In the genomic region with DNA sequence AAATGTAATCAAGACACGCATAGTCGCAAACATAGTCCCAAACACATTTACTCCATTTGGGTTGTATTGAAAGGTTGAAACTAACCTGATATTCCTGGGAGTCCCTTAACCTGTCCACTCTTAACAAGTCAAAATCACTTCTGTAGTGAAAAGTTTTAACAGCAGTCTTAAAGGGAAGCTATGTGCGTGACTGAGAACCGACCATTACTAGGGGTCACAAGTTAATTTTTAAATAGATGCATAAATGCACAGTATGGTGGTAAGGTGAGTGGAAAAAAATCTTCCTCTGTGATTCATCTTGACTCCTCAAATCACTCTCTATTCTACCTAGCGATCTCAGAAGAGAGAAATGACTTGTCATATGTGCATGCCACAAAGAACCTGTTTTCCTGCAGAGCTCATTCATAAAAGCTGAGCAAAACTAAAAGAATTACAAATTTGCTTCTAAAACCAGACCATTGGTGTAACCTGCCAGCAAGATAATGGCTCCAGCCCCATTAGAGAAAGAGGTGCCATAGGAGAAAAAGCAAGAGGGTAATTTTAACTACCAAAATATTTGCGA, we compare ENCODE assay signal across 9 cellular contexts. TPM values are rescaled to one million over a fixed set of nuclear protein-coding genes. Genes with fewer than 3 reads are reported as not detected.
DNase-seq lines count a peak whose midpoint lies in the region; ATAC-seq, FAIRE-seq and TF ChIP-seq lines count a peak whose summit lies in the region.
"Had no signal": no experiment of that assay in that cellular context is flagged by ENCODE, and none has a peak within 500 bp of the region (broad histone marks: within the 10 kb centered on the region; RNA-seq: fewer than 3 reads in every experiment).

No MANE protein-coding gene starts in this region.

- intact Hi-C loops in dorsolateral prefrontal cortex (cut with DNase I) (no loop called here), right cardiac atrium (cut with DNase I) (no loop called here)

- FAIRE-seq in bronchial epithelial cell (lab: Jason Lieb, UNC): no peak

- TF ChIP-seq CTCF in bronchial epithelial cell (IDR thresholded peaks at IDR 0.05; ENCODE audit: insufficient read depth, low read length, severe bottlenecking) (no peak), dorsolateral prefrontal cortex (IDR thresholded peaks at IDR 0.05 in 54 of 56, conservative IDR thresholded peaks at IDR 0.05 in 2 of 56; ENCODE audit: low read depth in 1 of 56, partially characterized antibody in 56 of 56) (no peak), BE2C (IDR thresholded peaks at IDR 0.05; ENCODE audit: low read depth, low read length) (no peak)

- H3K4me1 ChIP-seq in right cardiac atrium (ENCODE audit: control insufficient read depth, insufficient read depth, low read length) (no peaks in the 10 kb centered on the region), BE2C (peaks cover 6% of the 10 kb centered on the region)

- H3K27me3 ChIP-seq in bronchial epithelial cell (ENCODE audit: control insufficient read depth, insufficient read depth, low read length) (no peaks in the 10 kb centered on the region), dorsolateral prefrontal cortex (no peaks in the 10 kb centered on the region), right cardiac atrium (ENCODE audit: control insufficient read depth, insufficient read depth) (no peaks in the 10 kb centered on the region), BE2C (no peaks in the 10 kb centered on the region)

- H3K9me3 ChIP-seq in right cardiac atrium (ENCODE audit: control insufficient read depth, low read length) (no peaks in the 10 kb centered on the region), BE2C (no peaks in the 10 kb centered on the region)

- ATAC-seq in GM18499 (IDR thresholded peaks at IDR 0.05; ENCODE audit: insufficient read depth, unreplicated experiment) (peak; percentile 78), GM19468 (IDR thresholded peaks at IDR 0.05; ENCODE audit: extremely low read depth, unreplicated experiment) (peak; percentile 76), HG03135 (IDR thresholded peaks at IDR 0.05; ENCODE audit: unreplicated experiment) (peak; percentile 76), right cardiac atrium (no peak)

- H3K4me3 ChIP-seq in bronchial epithelial cell (ENCODE audit: low read depth, low read length): no peak overlapping the region
- no peak overlapping the region for H3K4me3 ChIP-seq in dorsolateral prefrontal cortex
- no peak overlapping the region for H3K4me3 ChIP-seq in right cardiac atrium (ENCODE audit: low read length)
- H3K4me3 ChIP-seq in BE2C (ENCODE audit: low read depth, low read length): no peak overlapping the region

- WGBS in right cardiac atrium: 92% methylated on average over 6 of the region's 6 CpGs

- DNase-seq in bronchial epithelial cell (ENCODE audit: low read depth) (peak; percentile 43), dorsolateral prefrontal cortex (no peak), DMS53 (lab: John Stamatoyannopoulos, UW) (no peak), right cardiac atrium (no peak), BE2C (no peak)

- H3K36me3 ChIP-seq in bronchial epithelial cell (ENCODE audit: control insufficient read depth, insufficient read depth, low read length) (no peaks in the 10 kb centered on the region), BE2C (no peaks in the 10 kb centered on the region)

- H3K27ac ChIP-seq in dorsolateral prefrontal cortex: no peak overlapping the region
- H3K27ac ChIP-seq in right cardiac atrium (ENCODE audit: low read length): no peak overlapping the region

RNA-seq across cellular contexts. Expression of a gene that starts 4.8 kb away (rescaled TPM):
- total RNA-seq in bronchial epithelial cell (not detected in 2 replicates), dorsolateral prefrontal cortex (under 1 TPM in 1 of 120 experiments, not detected in 119; 0.56 TPM), right cardiac atrium (not detected)
- not detected for polyA plus RNA-seq in right cardiac atrium
- polyA plus RNA-seq in BE2C (2012; ENCODE audit: insufficient read depth, insufficient read length, low read depth): not detected
- total RNA-seq: epithelial cell of proximal tubule had no signal

RNA-seq across cellular contexts. Expression of a gene that starts 13.8 kb away (rescaled TPM):
- 183 and 216 TPM in 2 replicates for total RNA-seq in bronchial epithelial cell
- 1,000 to 10,000 TPM in 22 of 120 experiments, 100 to 1,000 TPM in 98; 175 to 2,533 (median 594) TPM for total RNA-seq in dorsolateral prefrontal cortex
- 100 to 1,000 TPM in 1 of 4 donors, 10 to 100 TPM in 3; 93.4 to 103 (median 96.9) TPM for total RNA-seq in right cardiac atrium
- polyA plus RNA-seq in right cardiac atrium: 64.0 TPM
- 102 TPM for polyA plus RNA-seq in BE2C (2012; ENCODE audit: insufficient read depth, insufficient read length, low read depth)

RNA-seq across cellular contexts. Expression of a gene that starts 39.1 kb away (rescaled TPM):
- total RNA-seq in bronchial epithelial cell (not detected in 2 replicates), dorsolateral prefrontal cortex (not detected), right cardiac atrium (not detected)
- polyA plus RNA-seq in right cardiac atrium: not detected
- 0.96 TPM for polyA plus RNA-seq in BE2C (2012; ENCODE audit: insufficient read depth, insufficient read length, low read depth)
- total RNA-seq: epithelial cell of proximal tubule had no signal

RNA-seq across cellular contexts. Expression of a gene that starts 56.9 kb away (rescaled TPM):
- total RNA-seq in bronchial epithelial cell (22.7 and 36.1 TPM in 2 replicates), dorsolateral prefrontal cortex (100 to 1,000 TPM in 3 of 120 experiments, 10 to 100 TPM in 117; 23.2 to 140 (median 47.8) TPM), right cardiac atrium (10 to 100 TPM in 3 of 4 donors, 1 to 10 TPM in 1; 7.8 to 13.4 (median 11.5) TPM)
- 10.3 TPM for polyA plus RNA-seq in right cardiac atrium
- 14.2 TPM for polyA plus RNA-seq in BE2C (2012; ENCODE audit: insufficient read depth, insufficient read length, low read depth)

Comparison
In these comparisons a context has a peak if more than half of its experiments do, and no peak if none do; other contexts are left out.
1. ATAC-seq: peak in GM18499 (single experiment), GM19468 (single experiment) and HG03135 (single experiment); none in right cardiac atrium (0 of 2).